8 cellular contexts compared by ENCODE assay signal in the genomic region with DNA sequence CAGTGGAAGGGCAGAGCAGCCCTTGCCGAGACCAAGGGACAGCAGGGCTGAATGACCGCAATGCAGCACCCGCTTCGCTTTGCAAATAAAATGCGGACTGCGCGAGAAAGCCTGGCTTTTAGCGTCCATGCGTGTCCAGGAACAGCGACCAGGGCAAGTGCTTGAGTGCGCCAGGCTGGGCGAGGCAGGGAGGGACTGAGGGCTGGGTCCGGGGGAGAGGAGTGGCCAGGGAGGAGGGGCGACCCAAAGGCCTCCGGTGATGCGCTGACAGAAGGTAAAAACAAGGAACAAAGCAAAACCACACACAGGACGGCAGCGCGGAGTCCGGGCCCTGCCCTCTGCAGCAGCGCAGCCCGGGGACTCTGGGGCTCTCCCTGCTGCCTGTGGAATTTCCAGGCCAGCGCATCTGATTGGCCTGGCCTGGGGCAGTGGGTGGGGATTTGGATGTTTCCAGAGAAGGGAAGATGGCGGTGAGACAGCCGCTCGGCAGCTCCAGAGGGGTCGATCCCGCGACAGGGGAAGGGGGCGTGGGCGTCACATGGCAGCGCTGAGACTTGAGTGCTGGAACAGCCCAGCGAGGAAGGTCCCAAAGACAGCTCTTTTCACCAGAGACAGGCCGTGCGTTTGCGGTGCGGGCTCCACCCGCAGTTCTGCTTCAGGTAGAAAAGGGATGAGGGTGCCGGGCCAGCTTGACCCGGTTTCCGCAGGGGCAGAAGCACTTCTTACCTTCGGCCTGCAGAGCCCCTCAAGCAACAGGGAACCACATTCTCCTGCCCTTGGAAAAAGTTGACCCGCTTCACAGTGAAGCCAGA. TPM values are rescaled to one million over a fixed set of nuclear protein-coding genes. Genes with fewer than 3 reads are reported as not detected.
DNase-seq lines count a peak whose midpoint lies in the region; ATAC-seq and TF ChIP-seq lines count a peak whose summit lies in the region.

No MANE protein-coding gene starts in this region.

- peak; percentile 72 for ATAC-seq in GM18909 (IDR thresholded peaks at IDR 0.05; ENCODE audit: poor library complexity, unreplicated experiment)
- peak; percentile 69 for ATAC-seq in HG03565 (IDR thresholded peaks at IDR 0.05; ENCODE audit: unreplicated experiment)
- ATAC-seq in activated naive CD4-positive, alpha-beta T cell treated with anti-CD3 and anti-CD28 coated beads, Interleukin-2, amount 50 U/mL, for 72 hours: peak; percentile 87 to 98

- peak overlapping the region; percentile 99 for H3K4me2 ChIP-seq in BLaER1

- peaks cover 0 to 3% of the 10 kb centered on the region in 2 donors for H3K9me3 Mint-ChIP-seq in activated naive CD4-positive, alpha-beta T cell treated with anti-CD3 and anti-CD28 coated beads, Interleukin-2, amount 50 U/mL, for 72 hours

- H3K36me3 ChIP-seq in BLaER1 (no peaks in the 10 kb centered on the region), tibial nerve (no peaks in the 10 kb centered on the region)

- no peaks in the 10 kb centered on the region for H4K20me1 ChIP-seq in BLaER1

- H3K27me3 ChIP-seq in BLaER1 (no peaks in the 10 kb centered on the region), tibial nerve (no peaks in the 10 kb centered on the region)

- WGBS in tibial nerve, 2 donors: 2 to 3% methylated on average over 43 of the region's 43 CpGs

- peak in 1 of 2 donors; percentile 63 for TF ChIP-seq EP300 in tibial nerve (IDR thresholded peaks at IDR 0.05)

- H3K27ac Mint-ChIP-seq in activated naive CD4-positive, alpha-beta T cell treated with anti-CD3 and anti-CD28 coated beads, Interleukin-2, amount 50 U/mL, for 72 hours: peak overlapping the region in 1 of 2 donors; percentile 77

- peak in 1 of 5 experiments; percentile 19 for TF ChIP-seq CTCF in tibial nerve (IDR thresholded peaks at IDR 0.05)

- peak overlapping the region; percentile 65 for H3K4me3 ChIP-seq in BLaER1
- peak overlapping the region; percentile 40 to 71 (median 55) for H3K4me3 ChIP-seq in tibial nerve

- H3K27ac ChIP-seq in BLaER1: peak overlapping the region; percentile 80
- peak overlapping the region; percentile 26 to 87 (median 66) for H3K27ac ChIP-seq in tibial nerve

- peak; percentile 10 to 65 for TF ChIP-seq POLR2A in tibial nerve (IDR thresholded peaks at IDR 0.05)

- DNase-seq in NOMO-1 treated with DMSO at 0.1 percent for 48 hours (lab: John Stamatoyannopoulos, UW; ENCODE audit: unreplicated experiment) (peak; percentile 93), glomerular visceral epithelial cell (ENCODE audit: extremely low spot score) (peak; percentile 92), nucleus accumbens (lab: John Stamatoyannopoulos, UW) (peak; percentile 10 to 88 (median 70)), tibial nerve (ENCODE audit: low spot score in 2 of 2) (peak; percentile 59 to 71)
- peak; percentile 48 to 82 for DNase-seq in activated naive CD4-positive, alpha-beta T cell treated with anti-CD3 and anti-CD28 coated beads, Interleukin-2, amount 50 U/mL, for 72 hours (ENCODE audit: low spot score in 2 of 2)

- peak overlapping the region; percentile 67 for H3K9ac ChIP-seq in BLaER1

- H3K9me3 ChIP-seq in BLaER1 (peaks cover 10% of the 10 kb centered on the region), tibial nerve (peaks cover 0 to 8% (median 0%) of the 10 kb centered on the region in 4 donors)

- peaks cover 4 to 12% of the 10 kb centered on the region in 2 donors for H3K36me3 Mint-ChIP-seq in activated naive CD4-positive, alpha-beta T cell treated with anti-CD3 and anti-CD28 coated beads, Interleukin-2, amount 50 U/mL, for 72 hours

- peaks cover 50% of the 10 kb centered on the region for H3K4me1 ChIP-seq in BLaER1
- H3K4me1 ChIP-seq in tibial nerve: peaks cover 0 to 19% (median 3%) of the 10 kb centered on the region in 4 donors

RNA-seq across cellular contexts. Expression of gene SSR1, which starts 51.8 kb away (rescaled TPM):
- total RNA-seq in activated naive CD4-positive, alpha-beta T cell treated with anti-CD3 and anti-CD28 coated beads, Interleukin-2, amount 50 U/mL, for 72 hours: 100 to 1,000 TPM; 103 to 122 TPM
- total RNA-seq in tibial nerve: 10 to 100 TPM; 30.8 to 68.2 (median 51.5) TPM

Comparison
In these comparisons a context has a peak if more than half of its experiments do, and no peak if none do; other contexts are left out.
1. Peak in every context shown above with its lines: DNase-seq, ATAC-seq, H3K4me3 ChIP-seq and H3K27ac ChIP-seq.